Comparison of ENCODE assay signal across 8 cellular contexts in the genomic region with DNA sequence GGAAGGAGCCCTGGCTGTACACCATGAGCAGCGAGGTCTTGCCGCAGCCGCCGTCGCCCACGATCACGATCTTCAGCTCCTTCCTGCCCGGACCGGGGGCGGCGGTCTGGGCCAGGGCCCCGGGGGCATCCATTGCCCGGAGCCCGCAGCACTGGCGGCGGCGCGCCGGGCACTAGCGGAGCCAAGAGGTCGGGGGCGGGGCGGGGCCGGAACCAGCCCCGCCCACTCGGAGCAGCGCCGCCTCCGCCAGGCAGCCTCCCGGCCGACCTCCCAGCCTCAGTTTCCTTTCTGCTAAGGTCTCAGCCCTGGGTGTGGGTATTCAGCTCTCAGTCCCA. TPM values are rescaled to one million over a fixed set of nuclear protein-coding genes. Genes with fewer than 3 reads are reported as not detected.
DNase-seq lines count a peak whose midpoint lies in the region; ATAC-seq, FAIRE-seq and TF ChIP-seq lines count a peak whose summit lies in the region.

A gene with protein sequence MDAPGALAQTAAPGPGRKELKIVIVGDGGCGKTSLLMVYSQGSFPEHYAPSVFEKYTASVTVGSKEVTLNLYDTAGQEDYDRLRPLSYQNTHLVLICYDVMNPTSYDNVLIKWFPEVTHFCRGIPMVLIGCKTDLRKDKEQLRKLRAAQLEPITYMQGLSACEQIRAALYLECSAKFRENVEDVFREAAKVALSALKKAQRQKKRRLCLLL (minus strand): TSS at position 188 of the 335 bp plus-strand sequence. CDS start 55 bp downstream, at position 133.

- no peak for TF ChIP-seq RAD21 in A549 (conservative IDR thresholded peaks at IDR 0.05 in 1 of 2, IDR thresholded peaks at IDR 0.05 in 1 of 2)

- TF ChIP-seq POLR2A in A549 (IDR thresholded peaks at IDR 0.05; ENCODE audit: low read length) = peak; percentile 70
- no peak for TF ChIP-seq POLR2A in tibial nerve (IDR thresholded peaks at IDR 0.05)

- H3K4me3 ChIP-seq in A549 (peak within 1 kb of the TSS; percentile 96), dorsolateral prefrontal cortex (peak within 1 kb of the TSS; percentile 32 to 76 (median 61)), tibial nerve (peak within 1 kb of the TSS; percentile 29 to 55 (median 46))

- peak within 1 kb of the TSS; percentile 88 for H3K4me3 Mint-ChIP-seq in memory B cell

- no peak for TF ChIP-seq CTCF in A549 (IDR thresholded peaks at IDR 0.05)
- TF ChIP-seq CTCF in dorsolateral prefrontal cortex (IDR thresholded peaks at IDR 0.05 in 54 of 56, conservative IDR thresholded peaks at IDR 0.05 in 2 of 56; ENCODE audit: low read depth in 1 of 56, partially characterized antibody in 56 of 56) = no peak
- no peak for TF ChIP-seq CTCF in tibial nerve (IDR thresholded peaks at IDR 0.05)

- intact Hi-C loops in T-helper 1 cell treated with Interleukin-12 subunit alpha and Interleukin-12 subunit beta and Interleukin-4 antibody, amounts not matched to agents 30 ng/mL and 1 ng/mL, for 36 hours (cut with micrococcal nuclease) = loop anchor here (2.0 to 5.0 kb wide), 2 partner anchors 203 to 441 kb away; a partner anchor contains a TSS
- intact Hi-C loops in dorsolateral prefrontal cortex (cut with DNase I) = loop anchor here in 1 of 2 donors (5.0 kb wide), 1 partner anchor 96 kb away; no protein-coding TSS in a partner anchor

- ATAC-seq in A549 = peak; percentile 22 to 52
- peak; percentile 4 for ATAC-seq in GM18858 (IDR thresholded peaks at IDR 0.05; ENCODE audit: unreplicated experiment)
- ATAC-seq in HG03108 (IDR thresholded peaks at IDR 0.05; ENCODE audit: unreplicated experiment) = peak; percentile 14
- peak; percentile 9 for ATAC-seq in memory B cell (ENCODE audit: low read depth)

- 0% methylated on average over 8 of the region's 31 CpGs for WGBS in A549 (ENCODE audit: missing lambda C conversion rate)
- WGBS in tibial nerve, 2 donors = 0% methylated on average over 6 to 18 of the region's 31 CpGs

- H3K27me3 Mint-ChIP-seq in memory B cell = no peaks in the 10 kb centered on the region

- peaks cover 0 to 9% (median 0%) of the 10 kb centered on the region in 3 donors for H3K36me3 ChIP-seq in tibial nerve

- no peaks in the 10 kb centered on the region for H3K9me3 Mint-ChIP-seq in memory B cell

- H3K4me1 ChIP-seq in A549 (peaks cover 75% of the 10 kb centered on the region), tibial nerve (peaks cover 0 to 70% (median 57%) of the 10 kb centered on the region in 4 donors)

- POLR2A ChIA-PET in A549 (lab: Yijun Ruan, JAX) = interaction anchor here (1.1 to 6.1 kb wide), 5 partner anchors 9 to 81 kb away, joined by 3 to 43 read pairs (median 11); a partner anchor contains a TSS

- H3K27ac Mint-ChIP-seq in memory B cell = peak within 1 kb of the TSS; percentile 87

- peaks cover 6% of the 10 kb centered on the region for H3K36me3 Mint-ChIP-seq in memory B cell

- H3K4me2 ChIP-seq in A549 = peak within 1 kb of the TSS; percentile 78

- H3K27ac ChIP-seq in A549 (peak within 1 kb of the TSS; percentile 100), dorsolateral prefrontal cortex (peak within 1 kb of the TSS in 56 of 59 donors; percentile 9 to 100 (median 93)), tibial nerve (peak within 1 kb of the TSS; percentile 83 to 100 (median 100))

- peaks cover 42% of the 10 kb centered on the region for H3K4me1 Mint-ChIP-seq in memory B cell

- FAIRE-seq in A549 (lab: Jason Lieb, UNC) = no peak

- no peak for DNase-seq in A549 (ENCODE audit: low read depth in 1 of 2, low spot score in 1 of 2)
- DNase-seq in dorsolateral prefrontal cortex = no peak
- no peak for DNase-seq in memory B cell (ENCODE audit: low spot score in 2 of 2)
- no peak for DNase-seq in tibial nerve (ENCODE audit: low spot score in 2 of 2)
- DNase-seq in SKM-1 treated with dmso at 0.1 percent for 144 hours (lab: John Stamatoyannopoulos, UW; ENCODE audit: unreplicated experiment) = no peak

- H3K27me3 ChIP-seq in dorsolateral prefrontal cortex (no peaks in the 10 kb centered on the region), tibial nerve (no peaks in the 10 kb centered on the region)

- TF ChIP-seq EP300 in A549 (IDR thresholded peaks at IDR 0.05) = no peak
- no peak for TF ChIP-seq EP300 in tibial nerve (IDR thresholded peaks at IDR 0.05)

- CTCF ChIA-PET in A549 (lab: Yijun Ruan, JAX) = interaction anchor here (0.6 to 72.2 kb wide), 42 partner anchors 8 to 364 kb away, joined by 3 to 2657 read pairs (median 6); a partner anchor contains a TSS

- H3K9me3 ChIP-seq in A549 = no peaks in the 10 kb centered on the region
- no peaks in the 10 kb centered on the region for H3K9me3 ChIP-seq in tibial nerve

TF ChIP-seq in A549, 52 proteins besides CTCF, POLR2A, EP300 and RAD21:
- TF ChIP-seq, protein P1, sequence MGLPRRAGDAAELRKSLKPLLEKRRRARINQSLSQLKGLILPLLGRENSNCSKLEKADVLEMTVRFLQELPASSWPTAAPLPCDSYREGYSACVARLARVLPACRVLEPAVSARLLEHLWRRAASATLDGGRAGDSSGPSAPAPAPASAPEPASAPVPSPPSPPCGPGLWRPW (IDR thresholded peaks at IDR 0.05) = no peak
- TF ChIP-seq PHF8 (IDR thresholded peaks at IDR 0.05; ENCODE audit: borderline replicate concordance, low read depth) (0 out of 2 replicates have a peak, but pooled peaks have one; percentile 61), RNF2 (IDR thresholded peaks at IDR 0.05; ENCODE audit: borderline replicate concordance, low read depth) (peak; percentile 0; the same call in 1 of the 2 replicates), ZFP36 (IDR thresholded peaks at IDR 0.05; ENCODE audit: borderline replicate concordance, partially characterized antibody) (peak; percentile 99), JUN (IDR thresholded peaks at IDR 0.05) (peak in 1 of 2 experiments; percentile 60; a peak in 2 of 5 replicates), TFCP2L1 (CRISPR knock-in tag; IDR thresholded peaks at IDR 0.05) (no peak), JUNB (IDR thresholded peaks at IDR 0.05) (no peak), FOXS1 (CRISPR knock-in tag; IDR thresholded peaks at IDR 0.05) (no peak), FOSB (CRISPR knock-in tag; IDR thresholded peaks at IDR 0.05) (no peak), ESRRA (IDR thresholded peaks at IDR 0.05; ENCODE audit: borderline replicate concordance, low read length) (0 out of 2 replicates have a peak, but pooled peaks have one; percentile 7)

RNA-seq across cellular contexts. Expression of the gene that starts here (rescaled TPM):
- polyA plus RNA-seq in A549 (2011; rRNA removed) = 47.1 and 48.0 TPM in 2 replicates
- 84.7 and 94.6 TPM in 2 replicates for polyA plus RNA-seq in A549 (2012; cell fraction: cytosol; rRNA removed)
- 108 and 113 TPM in 2 replicates for polyA plus RNA-seq in A549 (2012; cell fraction: nucleus; rRNA removed)
- 48.6 to 52.3 TPM (median 51.8 TPM) in 3 replicates for polyA plus RNA-seq in A549 (2017; fragmentation: RNase III; extraction: RNeasy Plus Mini Kit Qiagen cat#74134 plus additional on column Dnase treatment)
- polyA minus RNA-seq in A549 (2011; rRNA and poly(A)+ RNA removed) = 88.9 and 139 TPM in 2 replicates
- total RNA-seq in T-helper 1 cell treated with Interleukin-12 subunit alpha and Interleukin-12 subunit beta and Interleukin-4 antibody, amounts not matched to agents 30 ng/mL and 1 ng/mL, for 36 hours = 113 and 121 TPM in 2 replicates
- total RNA-seq in dorsolateral prefrontal cortex = 10 to 100 TPM; 18.1 to 42.5 (median 27.4) TPM
- 10 to 100 TPM; 14.1 to 24.3 (median 18.1) TPM for total RNA-seq in tibial nerve

Comparison
In these comparisons a context has a peak if more than half of its experiments do, and no peak if none do; other contexts are left out.
1. H3K4me3 ChIP-seq: peak in every context shown above with its lines; median percentile 96 in A549; 61 in dorsolateral prefrontal cortex; 46 in tibial nerve.